In genomic region chr18:2985628-2986027, GRCh38 we compare ENCODE assay signal across 9 cellular contexts. TPM values are rescaled to one million over a fixed set of nuclear protein-coding genes. Genes with fewer than 3 reads are reported as not detected.
A peak's percentile ranks its signal among the peaks of the same experiment; 100 is the strongest.
DNase-seq lines count a peak whose midpoint lies in the region; ATAC-seq, FAIRE-seq and TF ChIP-seq lines count a peak whose summit lies in the region.
"Had no signal": no experiment of that assay in that cellular context is flagged by ENCODE, and none has a peak within 500 bp of the region (broad histone marks: within the 10 kb centered on the region; RNA-seq: fewer than 3 reads in every experiment).

No MANE protein-coding gene starts in this region.

- H4K20me1 ChIP-seq in astrocyte (ENCODE audit: insufficient read depth, low read length), result no peaks in the 10 kb centered on the region

- DNase-seq in NCI-H748 (lab: John Stamatoyannopoulos, UW; ENCODE audit: unreplicated experiment), result peak; percentile 7
- no peak for DNase-seq in NCI-H748 treated with DMSO at 0.1 percent for 48 hours (lab: John Stamatoyannopoulos, UW)
- peak; percentile 46 for DNase-seq in astrocyte (ENCODE audit: low read depth)
- no peak for DNase-seq in superior temporal gyrus (ENCODE audit: extremely low spot score)
- DNase-seq in NCI-H2171 treated with DMSO at 0.1 percent for 48 hours (lab: John Stamatoyannopoulos, UW), result no peak
- DNase-seq in SHP77 (lab: John Stamatoyannopoulos, UW), result no peak

- no peaks in the 10 kb centered on the region for H3K36me3 Mint-ChIP-seq in astrocyte (ENCODE audit: low read depth, unreplicated experiment)

- H3K27me3 Mint-ChIP-seq in astrocyte (ENCODE audit: low read depth, unreplicated experiment), result no peaks in the 10 kb centered on the region

- H3K27ac ChIP-seq in astrocyte (ENCODE audit: low read depth, low read length), result no peak overlapping the region
- H3K27ac ChIP-seq in muscle layer of duodenum (ENCODE audit: low read length), result peak overlapping the region; percentile 33
- H3K27ac ChIP-seq: BLaER1 had no signal

- no peak overlapping the region for H3K4me3 ChIP-seq in astrocyte (ENCODE audit: insufficient read depth, low read depth, low read length)
- no peak overlapping the region for H3K4me3 ChIP-seq in muscle layer of duodenum (ENCODE audit: low read depth in 1 of 2, low read length in 2 of 2)
- H3K4me3 ChIP-seq: BLaER1 had no signal

- no peak overlapping the region for H3K4me2 ChIP-seq in astrocyte (ENCODE audit: low read length)
- H3K4me2 ChIP-seq: BLaER1 had no signal

- ATAC-seq in HG03520 (IDR thresholded peaks at IDR 0.05; ENCODE audit: unreplicated experiment), result peak; percentile 48

- no peak overlapping the region for H3K27ac Mint-ChIP-seq in astrocyte (ENCODE audit: unreplicated experiment)

- peak; percentile 51 for TF ChIP-seq CTCF in astrocyte (IDR thresholded peaks at IDR 0.05; ENCODE audit: insufficient read depth, low read depth, low read length)

- no peak overlapping the region for H2AFZ ChIP-seq in astrocyte (ENCODE audit: low read depth, low read length)

- H3K27me3 ChIP-seq in astrocyte (ENCODE audit: insufficient read depth, low read length), result no peaks in the 10 kb centered on the region
- no peaks in the 10 kb centered on the region for H3K27me3 ChIP-seq in muscle layer of duodenum (ENCODE audit: low read depth, low read length)
- H3K27me3 ChIP-seq: BLaER1 had no signal

- peaks cover 64% of the 10 kb centered on the region for H3K79me2 ChIP-seq in astrocyte (ENCODE audit: insufficient read depth, low read length)

- H3K4me1 Mint-ChIP-seq in astrocyte (ENCODE audit: low read depth, unreplicated experiment), result peaks cover 31% of the 10 kb centered on the region

- H3K36me3 ChIP-seq in astrocyte (ENCODE audit: insufficient read depth, low read length), result no peaks in the 10 kb centered on the region
- no peaks in the 10 kb centered on the region for H3K36me3 ChIP-seq in muscle layer of duodenum (ENCODE audit: control insufficient read depth in 1 of 2, insufficient read depth in 2 of 2, low read length in 2 of 2)

- H3K4me1 ChIP-seq in astrocyte (ENCODE audit: insufficient read depth, low read length), result peaks cover 19% of the 10 kb centered on the region
- peaks cover 10 to 31% of the 10 kb centered on the region in 2 donors for H3K4me1 ChIP-seq in muscle layer of duodenum (ENCODE audit: control insufficient read depth in 1 of 2, insufficient read depth in 2 of 2, low read length in 2 of 2)

- H3K9me3 ChIP-seq in astrocyte (ENCODE audit: insufficient read depth, low read depth, low read length), result no peaks in the 10 kb centered on the region
- no peaks in the 10 kb centered on the region for H3K9me3 ChIP-seq in muscle layer of duodenum (ENCODE audit: control insufficient read depth in 1 of 2, low read length in 2 of 2)

- H3K9me3 Mint-ChIP-seq in astrocyte (ENCODE audit: unreplicated experiment), result peaks cover 3% of the 10 kb centered on the region

- H3K9ac ChIP-seq in astrocyte (ENCODE audit: low read length), result no peak overlapping the region
- H3K9ac ChIP-seq: BLaER1 had no signal

- no peak for FAIRE-seq in astrocyte (lab: Jason Lieb, UNC)

- H3K4me3 Mint-ChIP-seq in astrocyte (ENCODE audit: unreplicated experiment), result no peak overlapping the region

RNA-seq across cellular contexts. Expression of gene LPIN2, which starts 27.3 kb away (rescaled TPM):
- total RNA-seq in astrocyte, result 14.6 and 16.5 TPM in 2 replicates

Comparison
In these comparisons a context has a peak if more than half of its experiments do, and no peak if none do; other contexts are left out.
1. DNase-seq: peak in NCI-H748 (single experiment) and astrocyte (single experiment); none in NCI-H748 treated with DMSO at 0.1 percent for 48 hours (single experiment), superior temporal gyrus (single experiment), NCI-H2171 treated with DMSO at 0.1 percent for 48 hours (single experiment) and SHP77 (0 of 2).